ENCODE assay signal across 35 cellular contexts in the genomic region with DNA sequence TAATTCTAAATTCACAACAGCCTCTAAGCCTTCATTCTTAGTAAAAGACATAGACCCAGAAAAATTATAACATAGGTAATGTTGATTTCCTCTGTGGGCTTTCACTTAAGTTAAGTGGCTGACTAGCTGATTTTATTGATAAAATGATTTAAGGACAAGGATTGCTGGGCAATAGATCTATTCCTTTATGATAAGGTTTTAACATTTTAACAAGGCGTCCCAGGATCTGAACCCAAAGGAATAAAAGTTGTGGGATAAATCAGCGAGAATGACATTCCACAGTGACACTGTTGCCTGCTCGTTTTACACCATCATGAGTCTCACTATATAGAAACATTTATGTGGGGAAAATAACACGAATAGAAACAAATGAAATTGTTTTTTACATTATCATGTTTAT.
"Had no signal": no experiment of that assay in that cellular context is flagged by ENCODE, and none has a peak within 500 bp of the region (broad histone marks: within the 10 kb centered on the region; RNA-seq: fewer than 3 reads in every experiment).

No MANE protein-coding gene starts in this region.

- H3K4me1 Mint-ChIP-seq: activated naive CD4-positive, alpha-beta T cell treated with anti-CD3 and anti-CD28 coated beads, Interleukin-2, amount 10 ng/mL, durations not matched to agents 7 days and 5 days; activated naive CD4-positive, alpha-beta T cell treated with anti-CD3 and anti-CD28 coated beads, Interleukin-2, amount 50 U/mL, for 24 hours; activated naive CD8-positive, alpha-beta T cell treated with anti-CD3 and anti-CD28 coated beads for 36 hours; activated naive CD8-positive, alpha-beta T cell treated with anti-CD3 and anti-CD28 coated beads, Interleukin-2, amount 10 ng/mL, durations not matched to agents 7 days and 5 days; activated naive CD8-positive, alpha-beta T cell treated with anti-CD3 and anti-CD28 coated beads, Interleukin-2, amount 50 U/mL, for 24 hours; activated T-helper 17 cell treated with anti-CD3 and anti-CD28 coated beads, Interleukin-2, amount 50 U/mL, for 72 hours; brain; central memory CD8-positive, alpha-beta T cell had no signal

- H3K27ac Mint-ChIP-seq: activated naive CD4-positive, alpha-beta T cell treated with anti-CD3 and anti-CD28 coated beads for 36 hours; activated naive CD4-positive, alpha-beta T cell treated with anti-CD3 and anti-CD28 coated beads, Interleukin-2, amount 10 ng/mL, durations not matched to agents 7 days and 5 days; activated naive CD4-positive, alpha-beta T cell treated with anti-CD3 and anti-CD28 coated beads, Interleukin-2, amount 50 U/mL, for 24 hours; activated naive CD4-positive, alpha-beta T cell treated with anti-CD3 and anti-CD28 coated beads, Interleukin-2, amount 50 U/mL, for 72 hours; activated naive CD8-positive, alpha-beta T cell; activated naive CD8-positive, alpha-beta T cell treated with anti-CD3 and anti-CD28 coated beads for 36 hours; activated naive CD8-positive, alpha-beta T cell treated with anti-CD3 and anti-CD28 coated beads, Interleukin-2, amount 10 ng/mL, durations not matched to agents 7 days and 5 days; activated naive CD8-positive, alpha-beta T cell treated with anti-CD3 and anti-CD28 coated beads, Interleukin-2, amount 50 U/mL, for 24 hours; activated T-cell treated with anti-CD3 and anti-CD28 coated beads, Interleukin-2, amount 50 U/mL, for 24 hours; activated T-cell treated with anti-CD3 and anti-CD28 coated beads, Interleukin-2, amount 50 U/mL, for 72 hours; activated T-helper 1 cell treated with anti-CD3 and anti-CD28 coated beads, Interleukin-12 subunit alpha, Interleukin-12 subunit beta, Interleukin-2, Interleukin-4 antibody, amounts not matched to agents 30 ng/mL and 10 ng/mL and 1 ng/mL, durations not matched to agents 14 hours and 24 hours and 36 hours; activated T-helper 17 cell treated with anti-CD3 and anti-CD28 coated beads, Interleukin-2, amount 50 U/mL, for 72 hours; activated T-helper 2 cell treated with anti-CD3 and anti-CD28 coated beads, Interferon-gamma antibody, Interleukin-2, Interleukin-4, amounts not matched to agents 10 μg/mL and 5 μg/mL and 100 μg/mL, durations not matched to agents 14 hours and 24 hours and 36 hours; brain had no signal

- H3K27me3 Mint-ChIP-seq: activated naive CD4-positive, alpha-beta T cell treated with anti-CD3 and anti-CD28 coated beads, Interleukin-2, amount 10 ng/mL, durations not matched to agents 7 days and 5 days; activated naive CD4-positive, alpha-beta T cell treated with anti-CD3 and anti-CD28 coated beads, Interleukin-2, amount 50 U/mL, for 24 hours; activated naive CD8-positive, alpha-beta T cell; activated naive CD8-positive, alpha-beta T cell treated with anti-CD3 and anti-CD28 coated beads for 36 hours; activated naive CD8-positive, alpha-beta T cell treated with anti-CD3 and anti-CD28 coated beads, Interleukin-2, amount 10 ng/mL, durations not matched to agents 7 days and 5 days; activated naive CD8-positive, alpha-beta T cell treated with anti-CD3 and anti-CD28 coated beads, Interleukin-2, amount 50 U/mL, for 24 hours; activated T-cell treated with anti-CD3 and anti-CD28 coated beads, Interleukin-2, amount 50 U/mL, for 24 hours; activated T-helper 17 cell treated with anti-CD3 and anti-CD28 coated beads, Interleukin-2, amount 50 U/mL, for 72 hours; brain; central memory CD8-positive, alpha-beta T cell had no signal

- DNase-seq: activated effector memory CD4-positive, alpha-beta T cell treated with anti-CD3 and anti-CD28 coated beads, Interleukin-2, amount 50 U/mL, for 16 hours; activated effector memory CD4-positive, alpha-beta T cell treated with Interleukin-2 at 50 U/mL for 16 hours; activated gamma-delta T cell; activated gamma-delta T cell treated with Interleukin-2 at 50 U/mL for 16 hours; activated naive CD4-positive, alpha-beta T cell; activated naive CD4-positive, alpha-beta T cell treated with anti-CD3 and anti-CD28 coated beads for 36 hours; activated naive CD4-positive, alpha-beta T cell treated with anti-CD3 and anti-CD28 coated beads, Interleukin-2, amount 10 ng/mL, durations not matched to agents 7 days and 5 days; activated naive CD4-positive, alpha-beta T cell treated with anti-CD3 and anti-CD28 coated beads, Interleukin-2, amount 50 U/mL, for 16 hours; activated naive CD4-positive, alpha-beta T cell treated with Interleukin-2 at 50 U/mL for 16 hours; activated naive CD8-positive, alpha-beta T cell treated with anti-CD3 and anti-CD28 coated beads for 36 hours; activated naive CD8-positive, alpha-beta T cell treated with anti-CD3 and anti-CD28 coated beads, Interleukin-2, amount 10 ng/mL, durations not matched to agents 7 days and 5 days; activated naive CD8-positive, alpha-beta T cell treated with anti-CD3 and anti-CD28 coated beads, Interleukin-2, amount 50 U/mL, for 24 hours; activated T-cell treated with anti-CD3 and anti-CD28 coated beads, Interleukin-2, amount 50 U/mL, for 1 hour; activated T-cell treated with anti-CD3 and anti-CD28 coated beads, Interleukin-2, amount 50 U/mL, for 24 hours; activated T-cell treated with anti-CD3 and anti-CD28 coated beads, Interleukin-2, amount 50 U/mL, for 4 hours; activated T-cell treated with anti-CD3 and anti-CD28 coated beads, Interleukin-2, amount 50 U/mL, for 48 hours; activated T-cell treated with anti-CD3 and anti-CD28 coated beads, Interleukin-2, amount 50 U/mL, for 72 hours; adrenal gland; amniotic stem cell; amygdala; anterior cingulate cortex; aorta; body of pancreas; brain microvascular endothelial cell; caudate nucleus; central memory CD4-positive, alpha-beta T cell; cerebellar nuclear complex had no signal

- H3K36me3 Mint-ChIP-seq: activated naive CD4-positive, alpha-beta T cell treated with anti-CD3 and anti-CD28 coated beads, Interleukin-2, amount 10 ng/mL, durations not matched to agents 7 days and 5 days; activated naive CD4-positive, alpha-beta T cell treated with anti-CD3 and anti-CD28 coated beads, Interleukin-2, amount 50 U/mL, for 24 hours; activated naive CD4-positive, alpha-beta T cell treated with anti-CD3 and anti-CD28 coated beads, Interleukin-2, amount 50 U/mL, for 72 hours; activated naive CD8-positive, alpha-beta T cell; activated naive CD8-positive, alpha-beta T cell treated with anti-CD3 and anti-CD28 coated beads for 36 hours; activated naive CD8-positive, alpha-beta T cell treated with anti-CD3 and anti-CD28 coated beads, Interleukin-2, amount 10 ng/mL, durations not matched to agents 7 days and 5 days; brain had no signal

- H3K4me3 Mint-ChIP-seq: activated naive CD4-positive, alpha-beta T cell treated with anti-CD3 and anti-CD28 coated beads for 36 hours; activated naive CD4-positive, alpha-beta T cell treated with anti-CD3 and anti-CD28 coated beads, Interleukin-2, amount 10 ng/mL, durations not matched to agents 7 days and 5 days; activated naive CD4-positive, alpha-beta T cell treated with anti-CD3 and anti-CD28 coated beads, Interleukin-2, amount 50 U/mL, for 24 hours; activated naive CD8-positive, alpha-beta T cell; activated naive CD8-positive, alpha-beta T cell treated with anti-CD3 and anti-CD28 coated beads for 36 hours; activated naive CD8-positive, alpha-beta T cell treated with anti-CD3 and anti-CD28 coated beads, Interleukin-2, amount 10 ng/mL, durations not matched to agents 7 days and 5 days; activated naive CD8-positive, alpha-beta T cell treated with anti-CD3 and anti-CD28 coated beads, Interleukin-2, amount 50 U/mL, for 24 hours; activated T-cell treated with anti-CD3 and anti-CD28 coated beads, Interleukin-2, amount 50 U/mL, for 24 hours; activated T-cell treated with anti-CD3 and anti-CD28 coated beads, Interleukin-2, amount 50 U/mL, for 4 hours; activated T-cell treated with anti-CD3 and anti-CD28 coated beads, Interleukin-2, amount 50 U/mL, for 72 hours; activated T-helper 1 cell treated with anti-CD3 and anti-CD28 coated beads, Interleukin-12 subunit alpha, Interleukin-12 subunit beta, Interleukin-2, Interleukin-4 antibody, amounts not matched to agents 30 ng/mL and 10 ng/mL and 1 ng/mL, durations not matched to agents 14 hours and 24 hours and 36 hours; activated T-helper 17 cell treated with anti-CD3 and anti-CD28 coated beads, Interleukin-2, amount 50 U/mL, for 72 hours; brain; central memory CD8-positive, alpha-beta T cell had no signal

- H3K9me3 Mint-ChIP-seq: activated naive CD4-positive, alpha-beta T cell treated with anti-CD3 and anti-CD28 coated beads, Interleukin-2, amount 10 ng/mL, durations not matched to agents 7 days and 5 days; activated naive CD8-positive, alpha-beta T cell treated with anti-CD3 and anti-CD28 coated beads for 36 hours; activated naive CD8-positive, alpha-beta T cell treated with anti-CD3 and anti-CD28 coated beads, Interleukin-2, amount 10 ng/mL, durations not matched to agents 7 days and 5 days; activated T-helper 1 cell treated with anti-CD3 and anti-CD28 coated beads, Interleukin-12 subunit alpha, Interleukin-12 subunit beta, Interleukin-2, Interleukin-4 antibody, amounts not matched to agents 30 ng/mL and 10 ng/mL and 1 ng/mL, durations not matched to agents 14 hours and 24 hours and 36 hours had no signal
